17 cellular contexts compared by ENCODE assay signal in the genomic region with DNA sequence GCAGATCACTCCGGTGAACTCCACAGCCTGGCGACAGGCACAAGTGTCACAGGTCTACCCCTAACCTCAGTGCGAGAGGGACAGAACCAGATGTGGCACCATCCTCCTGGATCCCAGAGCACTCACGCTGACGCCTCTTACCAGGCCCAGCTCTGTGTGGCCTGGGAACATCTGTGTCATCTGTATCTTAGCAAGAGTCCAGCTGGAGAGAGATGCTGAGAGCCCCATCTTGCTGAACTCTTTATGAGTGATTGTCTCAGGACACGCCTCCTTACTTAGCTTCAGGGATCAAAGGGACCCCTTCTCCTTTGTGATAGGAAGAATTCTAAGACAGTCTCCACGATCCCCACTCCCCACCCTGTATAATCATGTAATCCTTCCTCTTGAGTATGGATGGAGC.
"Had no signal": no experiment of that assay in that cellular context is flagged by ENCODE, and none has a peak within 500 bp of the region (broad histone marks: within the 10 kb centered on the region; RNA-seq: fewer than 3 reads in every experiment).

No MANE protein-coding gene starts in this region.

- FAIRE-seq: kidney had no signal

- H3K9me3 ChIP-seq: gastrocnemius medialis, mucosa of descending colon, prostate gland, right atrium auricular region, sigmoid colon, thoracic aorta, transverse colon had no signal

- H3K36me3 ChIP-seq: gastrocnemius medialis, prostate gland, right atrium auricular region, sigmoid colon, thoracic aorta, transverse colon had no signal

- DNase-seq: foreskin fibroblast; gastrocnemius medialis; head of caudate nucleus; kidney; mucosa of descending colon; naive B cell; sigmoid colon; stimulated activated CD4-positive, alpha-beta T cell treated with anti-CD3 and anti-CD28 coated beads, Interleukin-4, amount 100 ng/mL, for 4 hours; stimulated activated naive B cell treated with anti-CD40 and anti-IgM and Interleukin-4, amounts not matched to agents 10 μg/mL and 1 μg/mL and 100 μg/mL, for 72 hours; transverse colon had no signal

- H3K27me3 ChIP-seq: right atrium auricular region, transverse colon had no signal

- H3K4me3 ChIP-seq: coronary artery, gastrocnemius medialis, lung, mucosa of descending colon, prostate gland, right atrium auricular region, sigmoid colon, thoracic aorta, transverse colon had no signal

- ATAC-seq: esophagus mucosa; gastrocnemius medialis; left lobe of liver; mucosa of descending colon; stimulated activated naive B cell treated with anti-CD40 and anti-IgM and Interleukin-4, amounts not matched to agents 10 μg/mL and 1 μg/mL and 100 μg/mL, for 72 hours had no signal

- H3K27ac ChIP-seq: gastrocnemius medialis, prostate gland, right atrium auricular region, sigmoid colon, thoracic aorta, transverse colon had no signal

- H3K4me1 ChIP-seq: gastrocnemius medialis, prostate gland, right atrium auricular region, sigmoid colon, transverse colon had no signal
